Comparison of ENCODE assay signal across 17 cellular contexts in genomic region chr7:155972651-155973349, GRCh38.
DNase-seq lines count a peak whose midpoint lies in the region; ATAC-seq, FAIRE-seq and TF ChIP-seq lines count a peak whose summit lies in the region.
"Had no signal": no experiment of that assay in that cellular context is flagged by ENCODE, and none has a peak within 500 bp of the region (broad histone marks: within the 10 kb centered on the region; RNA-seq: fewer than 3 reads in every experiment).

No MANE protein-coding gene starts in this region.

- H3K9me3 ChIP-seq in endodermal cell (ENCODE audit: control insufficient read depth, low read length) (no peaks in the 10 kb centered on the region), aorta (ENCODE audit: control insufficient read depth, low read length) (no peaks in the 10 kb centered on the region)
- H3K9me3 ChIP-seq: Caco-2 had no signal

- no peaks in the 10 kb centered on the region for H3K27me3 Mint-ChIP-seq in endodermal cell (ENCODE audit: insufficient read depth)

- no peak overlapping the region for H3K4me3 ChIP-seq in endodermal cell (ENCODE audit: low read length)
- no peak overlapping the region for H3K4me3 ChIP-seq in aorta (ENCODE audit: low read length in 2 of 2)
- H3K4me3 ChIP-seq: GM23338, K562 had no signal

- no peaks in the 10 kb centered on the region for H3K36me3 Mint-ChIP-seq in endodermal cell (ENCODE audit: low read depth)

- WGBS in endodermal cell (ENCODE audit: insufficient coverage in 1 of 2, insufficient read length in 1 of 2), 2 experiments, result 88 to 94% methylated on average over 9 to 13 of the region's 13 CpGs
- WGBS in aorta, 2 donors, result 48 to 52% methylated on average over 13 of the region's 13 CpGs

- FAIRE-seq in GM19239 (lab: Jason Lieb, UNC), result no peak
- FAIRE-seq: K562 had no signal

- H3K27me3 ChIP-seq in endodermal cell (ENCODE audit: control insufficient read depth, insufficient read depth, low read length, poor library complexity, severe bottlenecking) (no peaks in the 10 kb centered on the region), aorta (ENCODE audit: control insufficient read depth in 1 of 2, insufficient read depth in 2 of 2, low read length in 1 of 2) (no peaks in the 10 kb centered on the region)

- no peak for ATAC-seq in aorta (ENCODE audit: low FRiP score)
- ATAC-seq: GM23338, K562, PC-3 had no signal

- H3K36me3 ChIP-seq in endodermal cell (ENCODE audit: control insufficient read depth, insufficient read depth, low read length), result no peaks in the 10 kb centered on the region
- H3K36me3 ChIP-seq in aorta (ENCODE audit: control insufficient read depth in 1 of 2, insufficient read depth in 2 of 2, low read length in 1 of 2), result no peaks in the 10 kb centered on the region

- intact Hi-C loops in aorta (cut with DNase I), result no loop called here

- H3K27ac Mint-ChIP-seq in endodermal cell, result no peak overlapping the region
- H3K27ac Mint-ChIP-seq: GM23338 had no signal

- no peaks in the 10 kb centered on the region for H3K4me1 Mint-ChIP-seq in endodermal cell

- no peaks in the 10 kb centered on the region for H3K9me3 Mint-ChIP-seq in endodermal cell
- H3K9me3 Mint-ChIP-seq: GM23338 had no signal

- no peak for TF ChIP-seq CTCF in endodermal cell (conservative IDR thresholded peaks at IDR 0.05)

- H3K4me1 ChIP-seq in endodermal cell (ENCODE audit: control insufficient read depth, insufficient read depth, low read length), result no peaks in the 10 kb centered on the region
- no peaks in the 10 kb centered on the region for H3K4me1 ChIP-seq in aorta (ENCODE audit: control insufficient read depth in 1 of 2, insufficient read depth in 2 of 2, low read length in 2 of 2)
- H3K4me1 ChIP-seq: Caco-2 had no signal

- H3K4me3 Mint-ChIP-seq in endodermal cell, result no peak overlapping the region
- H3K4me3 Mint-ChIP-seq: GM23338 had no signal

- H3K9ac ChIP-seq in endodermal cell (ENCODE audit: extremely low read depth, low read length, poor library complexity, severe bottlenecking), result no peak overlapping the region

- H3K27ac ChIP-seq in endodermal cell (ENCODE audit: low read depth, low read length) (no peak overlapping the region), aorta (ENCODE audit: low read depth in 1 of 2, low read length in 2 of 2) (no peak overlapping the region)

- peak; percentile 30 for DNase-seq in activated CD8-positive, alpha-beta memory T cell treated with anti-CD3 and anti-CD28 coated beads for 24 hours
- DNase-seq in activated CD8-positive, alpha-beta memory T cell treated with anti-CD3 and anti-CD28 coated beads, Interleukin-2, amount 50 U/mL, for 4 hours, result no peak
- DNase-seq in endodermal cell (peak; percentile 28), renal cortical epithelial cell (ENCODE audit: low read depth) (peak; percentile 13), aorta (peak; percentile 24 to 62), NOMO-1 treated with dmso at 0.1 percent for 144 hours (lab: John Stamatoyannopoulos, UW; ENCODE audit: unreplicated experiment) (no peak), GM19239 (ENCODE audit: insufficient read length, low spot score) (no peak)
- DNase-seq in activated CD4-positive, CD25-positive, alpha-beta regulatory T cell treated with anti-CD3 and anti-CD28 coated beads, Interleukin-2, amount 50 U/mL, for 72 hours, result no peak
- DNase-seq: NCI-H1436 treated with DMSO at 0.1 percent for 48 hours, NCI-H2081, NCI-H226, NCI-H526 treated with DMSO at 0.1 percent for 48 hours, PC-3, Right ventricle myocardium superior had no signal

Comparison
In these comparisons a context has a peak if more than half of its experiments do, and no peak if none do; other contexts are left out.
1. DNase-seq: peak in activated CD8-positive, alpha-beta memory T cell treated with anti-CD3 and anti-CD28 coated beads for 24 hours (single experiment), endodermal cell (single experiment), renal cortical epithelial cell (single experiment) and aorta (2 of 2); none in activated CD8-positive, alpha-beta memory T cell treated with anti-CD3 and anti-CD28 coated beads, Interleukin-2, amount 50 U/mL, for 4 hours (single experiment), activated CD4-positive, CD25-positive, alpha-beta regulatory T cell treated with anti-CD3 and anti-CD28 coated beads, Interleukin-2, amount 50 U/mL, for 72 hours (single experiment), NOMO-1 treated with dmso at 0.1 percent for 144 hours (single experiment) and GM19239 (single experiment).